ENCODE assay signal across 1 cellular context in the genomic region with DNA sequence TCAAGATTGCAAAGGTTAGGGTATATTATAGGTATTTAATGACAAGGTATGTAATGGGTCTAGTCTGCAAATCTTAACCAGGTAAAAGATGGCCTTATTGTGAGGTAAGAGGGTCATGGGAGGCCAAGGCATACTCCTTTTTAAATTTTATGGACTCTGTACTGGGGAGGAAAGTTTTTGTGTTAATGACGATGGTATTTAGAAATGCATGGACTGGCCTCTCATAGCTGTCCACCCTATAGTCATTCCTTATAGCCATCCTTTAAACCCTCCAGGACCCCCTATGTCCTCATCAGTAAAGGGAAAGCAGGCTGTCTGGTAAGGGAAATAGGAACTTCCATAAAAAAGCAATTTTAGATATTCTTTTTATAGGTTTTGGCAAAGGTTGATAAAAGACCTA.
TF ChIP-seq lines count a peak whose summit lies in the region.

No MANE protein-coding gene starts in this region.

TF ChIP-seq in WTC11, 78 proteins besides CTCF, POLR2A, EP300 and RAD21:
- TF ChIP-seq, protein P1, sequence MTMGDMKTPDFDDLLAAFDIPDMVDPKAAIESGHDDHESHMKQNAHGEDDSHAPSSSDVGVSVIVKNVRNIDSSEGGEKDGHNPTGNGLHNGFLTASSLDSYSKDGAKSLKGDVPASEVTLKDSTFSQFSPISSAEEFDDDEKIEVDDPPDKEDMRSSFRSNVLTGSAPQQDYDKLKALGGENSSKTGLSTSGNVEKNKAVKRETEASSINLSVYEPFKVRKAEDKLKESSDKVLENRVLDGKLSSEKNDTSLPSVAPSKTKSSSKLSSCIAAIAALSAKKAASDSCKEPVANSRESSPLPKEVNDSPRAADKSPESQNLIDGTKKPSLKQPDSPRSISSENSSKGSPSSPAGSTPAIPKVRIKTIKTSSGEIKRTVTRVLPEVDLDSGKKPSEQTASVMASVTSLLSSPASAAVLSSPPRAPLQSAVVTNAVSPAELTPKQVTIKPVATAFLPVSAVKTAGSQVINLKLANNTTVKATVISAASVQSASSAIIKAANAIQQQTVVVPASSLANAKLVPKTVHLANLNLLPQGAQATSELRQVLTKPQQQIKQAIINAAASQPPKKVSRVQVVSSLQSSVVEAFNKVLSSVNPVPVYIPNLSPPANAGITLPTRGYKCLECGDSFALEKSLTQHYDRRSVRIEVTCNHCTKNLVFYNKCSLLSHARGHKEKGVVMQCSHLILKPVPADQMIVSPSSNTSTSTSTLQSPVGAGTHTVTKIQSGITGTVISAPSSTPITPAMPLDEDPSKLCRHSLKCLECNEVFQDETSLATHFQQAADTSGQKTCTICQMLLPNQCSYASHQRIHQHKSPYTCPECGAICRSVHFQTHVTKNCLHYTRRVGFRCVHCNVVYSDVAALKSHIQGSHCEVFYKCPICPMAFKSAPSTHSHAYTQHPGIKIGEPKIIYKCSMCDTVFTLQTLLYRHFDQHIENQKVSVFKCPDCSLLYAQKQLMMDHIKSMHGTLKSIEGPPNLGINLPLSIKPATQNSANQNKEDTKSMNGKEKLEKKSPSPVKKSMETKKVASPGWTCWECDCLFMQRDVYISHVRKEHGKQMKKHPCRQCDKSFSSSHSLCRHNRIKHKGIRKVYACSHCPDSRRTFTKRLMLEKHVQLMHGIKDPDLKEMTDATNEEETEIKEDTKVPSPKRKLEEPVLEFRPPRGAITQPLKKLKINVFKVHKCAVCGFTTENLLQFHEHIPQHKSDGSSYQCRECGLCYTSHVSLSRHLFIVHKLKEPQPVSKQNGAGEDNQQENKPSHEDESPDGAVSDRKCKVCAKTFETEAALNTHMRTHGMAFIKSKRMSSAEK (CRISPR knock-in tag; IDR thresholded peaks at IDR 0.05; ENCODE audit: borderline replicate concordance), result no peak
- TF ChIP-seq ZBTB21 (CRISPR knock-in tag; IDR thresholded peaks at IDR 0.05; ENCODE audit: borderline replicate concordance), result no peak
- TF ChIP-seq ZNF416 (CRISPR knock-in tag; IDR thresholded peaks at IDR 0.05), result no peak
- TF ChIP-seq, protein P2, sequence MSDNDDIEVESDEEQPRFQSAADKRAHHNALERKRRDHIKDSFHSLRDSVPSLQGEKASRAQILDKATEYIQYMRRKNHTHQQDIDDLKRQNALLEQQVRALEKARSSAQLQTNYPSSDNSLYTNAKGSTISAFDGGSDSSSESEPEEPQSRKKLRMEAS (CRISPR knock-in tag; IDR thresholded peaks at IDR 0.05), result no peak
- no peak for TF ChIP-seq ETV6 (CRISPR knock-in tag; IDR thresholded peaks at IDR 0.05)
- TF ChIP-seq, protein P3, sequence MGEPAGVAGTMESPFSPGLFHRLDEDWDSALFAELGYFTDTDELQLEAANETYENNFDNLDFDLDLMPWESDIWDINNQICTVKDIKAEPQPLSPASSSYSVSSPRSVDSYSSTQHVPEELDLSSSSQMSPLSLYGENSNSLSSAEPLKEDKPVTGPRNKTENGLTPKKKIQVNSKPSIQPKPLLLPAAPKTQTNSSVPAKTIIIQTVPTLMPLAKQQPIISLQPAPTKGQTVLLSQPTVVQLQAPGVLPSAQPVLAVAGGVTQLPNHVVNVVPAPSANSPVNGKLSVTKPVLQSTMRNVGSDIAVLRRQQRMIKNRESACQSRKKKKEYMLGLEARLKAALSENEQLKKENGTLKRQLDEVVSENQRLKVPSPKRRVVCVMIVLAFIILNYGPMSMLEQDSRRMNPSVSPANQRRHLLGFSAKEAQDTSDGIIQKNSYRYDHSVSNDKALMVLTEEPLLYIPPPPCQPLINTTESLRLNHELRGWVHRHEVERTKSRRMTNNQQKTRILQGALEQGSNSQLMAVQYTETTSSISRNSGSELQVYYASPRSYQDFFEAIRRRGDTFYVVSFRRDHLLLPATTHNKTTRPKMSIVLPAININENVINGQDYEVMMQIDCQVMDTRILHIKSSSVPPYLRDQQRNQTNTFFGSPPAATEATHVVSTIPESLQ (CRISPR knock-in tag; IDR thresholded peaks at IDR 0.05), result no peak
- TF ChIP-seq IRF2 (CRISPR knock-in tag; IDR thresholded peaks at IDR 0.05; ENCODE audit: borderline replicate concordance, low read depth), result no peak
- TF ChIP-seq, protein P4, sequence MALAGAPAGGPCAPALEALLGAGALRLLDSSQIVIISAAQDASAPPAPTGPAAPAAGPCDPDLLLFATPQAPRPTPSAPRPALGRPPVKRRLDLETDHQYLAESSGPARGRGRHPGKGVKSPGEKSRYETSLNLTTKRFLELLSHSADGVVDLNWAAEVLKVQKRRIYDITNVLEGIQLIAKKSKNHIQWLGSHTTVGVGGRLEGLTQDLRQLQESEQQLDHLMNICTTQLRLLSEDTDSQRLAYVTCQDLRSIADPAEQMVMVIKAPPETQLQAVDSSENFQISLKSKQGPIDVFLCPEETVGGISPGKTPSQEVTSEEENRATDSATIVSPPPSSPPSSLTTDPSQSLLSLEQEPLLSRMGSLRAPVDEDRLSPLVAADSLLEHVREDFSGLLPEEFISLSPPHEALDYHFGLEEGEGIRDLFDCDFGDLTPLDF (CRISPR knock-in tag; IDR thresholded peaks at IDR 0.05), result no peak
- TF ChIP-seq, protein P5, sequence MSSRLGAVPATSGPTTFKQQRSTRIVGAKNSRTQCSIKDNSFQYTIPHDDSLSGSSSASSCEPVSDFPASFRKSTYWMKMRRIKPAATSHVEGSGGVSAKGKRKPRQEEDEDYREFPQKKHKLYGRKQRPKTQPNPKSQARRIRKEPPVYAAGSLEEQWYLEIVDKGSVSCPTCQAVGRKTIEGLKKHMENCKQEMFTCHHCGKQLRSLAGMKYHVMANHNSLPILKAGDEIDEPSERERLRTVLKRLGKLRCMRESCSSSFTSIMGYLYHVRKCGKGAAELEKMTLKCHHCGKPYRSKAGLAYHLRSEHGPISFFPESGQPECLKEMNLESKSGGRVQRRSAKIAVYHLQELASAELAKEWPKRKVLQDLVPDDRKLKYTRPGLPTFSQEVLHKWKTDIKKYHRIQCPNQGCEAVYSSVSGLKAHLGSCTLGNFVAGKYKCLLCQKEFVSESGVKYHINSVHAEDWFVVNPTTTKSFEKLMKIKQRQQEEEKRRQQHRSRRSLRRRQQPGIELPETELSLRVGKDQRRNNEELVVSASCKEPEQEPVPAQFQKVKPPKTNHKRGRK (CRISPR knock-in tag; IDR thresholded peaks at IDR 0.05; ENCODE audit: borderline replicate concordance), result no peak
- TF ChIP-seq ZNF671 (CRISPR knock-in tag; IDR thresholded peaks at IDR 0.05), result no peak
- no peak for TF ChIP-seq HMGA2 (CRISPR knock-in tag; IDR thresholded peaks at IDR 0.05)
- no peak for TF ChIP-seq RORB (CRISPR knock-in tag; IDR thresholded peaks at IDR 0.05)
- TF ChIP-seq, protein P6, sequence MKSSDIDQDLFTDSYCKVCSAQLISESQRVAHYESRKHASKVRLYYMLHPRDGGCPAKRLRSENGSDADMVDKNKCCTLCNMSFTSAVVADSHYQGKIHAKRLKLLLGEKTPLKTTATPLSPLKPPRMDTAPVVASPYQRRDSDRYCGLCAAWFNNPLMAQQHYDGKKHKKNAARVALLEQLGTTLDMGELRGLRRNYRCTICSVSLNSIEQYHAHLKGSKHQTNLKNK (CRISPR knock-in tag; IDR thresholded peaks at IDR 0.05), result no peak
- TF ChIP-seq, protein P7, sequence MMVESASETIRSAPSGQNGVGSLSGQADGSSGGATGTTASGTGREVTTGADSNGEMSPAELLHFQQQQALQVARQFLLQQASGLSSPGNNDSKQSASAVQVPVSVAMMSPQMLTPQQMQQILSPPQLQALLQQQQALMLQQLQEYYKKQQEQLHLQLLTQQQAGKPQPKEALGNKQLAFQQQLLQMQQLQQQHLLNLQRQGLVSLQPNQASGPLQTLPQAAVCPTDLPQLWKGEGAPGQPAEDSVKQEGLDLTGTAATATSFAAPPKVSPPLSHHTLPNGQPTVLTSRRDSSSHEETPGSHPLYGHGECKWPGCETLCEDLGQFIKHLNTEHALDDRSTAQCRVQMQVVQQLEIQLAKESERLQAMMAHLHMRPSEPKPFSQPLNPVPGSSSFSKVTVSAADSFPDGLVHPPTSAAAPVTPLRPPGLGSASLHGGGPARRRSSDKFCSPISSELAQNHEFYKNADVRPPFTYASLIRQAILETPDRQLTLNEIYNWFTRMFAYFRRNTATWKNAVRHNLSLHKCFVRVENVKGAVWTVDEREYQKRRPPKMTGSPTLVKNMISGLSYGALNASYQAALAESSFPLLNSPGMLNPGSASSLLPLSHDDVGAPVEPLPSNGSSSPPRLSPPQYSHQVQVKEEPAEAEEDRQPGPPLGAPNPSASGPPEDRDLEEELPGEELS (CRISPR knock-in tag; IDR thresholded peaks at IDR 0.05), result no peak
- no peak for TF ChIP-seq FOXP1 (CRISPR knock-in tag; IDR thresholded peaks at IDR 0.05; ENCODE audit: borderline replicate concordance)
- TF ChIP-seq ESRRA (CRISPR knock-in tag; IDR thresholded peaks at IDR 0.05; ENCODE audit: borderline replicate concordance), result no peak
- TF ChIP-seq, protein P8, sequence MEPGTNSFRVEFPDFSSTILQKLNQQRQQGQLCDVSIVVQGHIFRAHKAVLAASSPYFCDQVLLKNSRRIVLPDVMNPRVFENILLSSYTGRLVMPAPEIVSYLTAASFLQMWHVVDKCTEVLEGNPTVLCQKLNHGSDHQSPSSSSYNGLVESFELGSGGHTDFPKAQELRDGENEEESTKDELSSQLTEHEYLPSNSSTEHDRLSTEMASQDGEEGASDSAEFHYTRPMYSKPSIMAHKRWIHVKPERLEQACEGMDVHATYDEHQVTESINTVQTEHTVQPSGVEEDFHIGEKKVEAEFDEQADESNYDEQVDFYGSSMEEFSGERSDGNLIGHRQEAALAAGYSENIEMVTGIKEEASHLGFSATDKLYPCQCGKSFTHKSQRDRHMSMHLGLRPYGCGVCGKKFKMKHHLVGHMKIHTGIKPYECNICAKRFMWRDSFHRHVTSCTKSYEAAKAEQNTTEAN (CRISPR knock-in tag; IDR thresholded peaks at IDR 0.05), result no peak
- TF ChIP-seq RELA (CRISPR knock-in tag; IDR thresholded peaks at IDR 0.05; ENCODE audit: borderline replicate concordance), result no peak
